ENCODE assay signal across 9 cellular contexts in the genomic region with DNA sequence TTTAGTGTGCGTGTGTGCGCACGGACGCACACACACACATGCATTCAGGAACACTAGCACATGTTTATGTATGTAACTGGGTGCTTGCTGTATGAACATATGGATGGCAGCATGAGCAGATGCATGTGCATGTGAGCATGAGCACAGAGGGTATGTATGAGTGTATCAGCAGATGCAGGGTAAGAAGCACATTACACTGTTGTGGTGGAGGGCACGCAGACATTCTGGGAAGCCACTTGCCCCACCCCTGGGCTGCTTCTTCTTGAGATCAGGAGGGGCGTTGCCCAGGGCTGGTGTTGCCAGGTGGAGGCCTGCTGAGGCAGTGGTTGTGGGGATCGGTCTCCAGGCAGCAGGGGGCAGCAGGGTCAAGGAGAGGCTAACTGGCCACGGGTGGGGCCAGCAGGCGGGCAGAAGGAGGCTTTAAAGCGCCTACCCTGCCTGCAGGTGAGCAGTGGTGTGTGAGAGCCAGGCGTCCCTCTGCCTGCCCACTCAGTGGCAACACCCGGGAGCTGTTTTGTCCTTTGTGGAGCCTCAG. TPM values are rescaled to one million over a fixed set of nuclear protein-coding genes. Genes with fewer than 3 reads are reported as not detected.
A peak's percentile ranks its signal among the peaks of the same experiment; 100 is the strongest.
DNase-seq lines count a peak whose midpoint lies in the region; ATAC-seq, FAIRE-seq and TF ChIP-seq lines count a peak whose summit lies in the region.
"Had no signal": no experiment of that assay in that cellular context is flagged by ENCODE, and none has a peak within 500 bp of the region (broad histone marks: within the 10 kb centered on the region; RNA-seq: fewer than 3 reads in every experiment).

No MANE protein-coding gene starts in this region.

- no peak for FAIRE-seq in kidney (lab: Jason Lieb, UNC)

- H3K36me3 ChIP-seq in RWPE2 (ENCODE audit: low read depth): peaks cover 12% of the 10 kb centered on the region
- H3K36me3 ChIP-seq in kidney (ENCODE audit: control insufficient read depth in 1 of 2, insufficient read depth in 2 of 2, low read length in 2 of 2): peaks cover 0 to under 1% of the 10 kb centered on the region in 2 donors

- H3K27ac ChIP-seq in RWPE2 (ENCODE audit: poor library complexity, severe bottlenecking) (peak overlapping the region; percentile 98), kidney (ENCODE audit: low read depth in 2 of 2, low read length in 2 of 2) (peak overlapping the region; percentile 80 to 92)
- H3K27ac ChIP-seq: KMS-11 had no signal

- intact Hi-C loops in kidney (cut with DNase I): loop anchor here (5.0 kb wide), 1 partner anchor 138 kb away; no protein-coding TSS in a partner anchor

- no peaks in the 10 kb centered on the region for H3K9me3 ChIP-seq in RWPE2 (ENCODE audit: severe bottlenecking)
- H3K9me3 ChIP-seq in kidney (ENCODE audit: control insufficient read depth in 1 of 2, low read length in 2 of 2): no peaks in the 10 kb centered on the region

- peak overlapping the region in 1 of 2 donors; percentile 78 for H3K9ac ChIP-seq in kidney (ENCODE audit: low read length in 2 of 2)
- H3K9ac ChIP-seq: KMS-11 had no signal

- peaks cover 46% of the 10 kb centered on the region for H3K4me1 ChIP-seq in RWPE2 (ENCODE audit: insufficient read depth, poor library complexity, severe bottlenecking)
- H3K4me1 ChIP-seq in kidney (ENCODE audit: control insufficient read depth in 1 of 2, insufficient read depth in 1 of 2, low read depth in 1 of 2, low read length in 2 of 2): peaks cover 33 to 37% of the 10 kb centered on the region in 2 donors

- H3K4me3 ChIP-seq in RWPE2 (ENCODE audit: severe bottlenecking) (peak overlapping the region; percentile 10), kidney (ENCODE audit: low read length in 2 of 2) (peak overlapping the region; percentile 60 to 66)

- peak; percentile 60 for TF ChIP-seq CTCF in RWPE2 (IDR thresholded peaks at IDR 0.05; ENCODE audit: poor library complexity, severe bottlenecking)
- peak; percentile 29 for TF ChIP-seq CTCF in kidney (IDR thresholded peaks at IDR 0.05; ENCODE audit: borderline replicate concordance, extremely low read depth, insufficient read depth)

- ATAC-seq in RWPE2 (ENCODE audit: low read depth) (peak; percentile 47), HG02623 (IDR thresholded peaks at IDR 0.05; ENCODE audit: unreplicated experiment) (no peak), HG03571 (IDR thresholded peaks at IDR 0.05; ENCODE audit: unreplicated experiment) (no peak), HG03095 (IDR thresholded peaks at IDR 0.05; ENCODE audit: unreplicated experiment) (no peak)

- DNase-seq in COR-L47 (lab: John Stamatoyannopoulos, UW) (peak; percentile 35), HT-29 (ENCODE audit: low spot score) (peak; percentile 93), RWPE2 (ENCODE audit: low spot score) (peak; percentile 90), kidney (peak; percentile 93), 8988T (no peak)

- no peaks in the 10 kb centered on the region for H3K27me3 ChIP-seq in RWPE2 (ENCODE audit: insufficient read depth, poor library complexity, severe bottlenecking)

RNA-seq across cellular contexts. Expression of gene P3R3URF, which starts 3.9 kb away (rescaled TPM):
- total RNA-seq in HT-29 (2014; rRNA removed; shearing (Covaris generic)): not detected in 2 replicates
- total RNA-seq in kidney: not detected
- not detected for polyA plus RNA-seq in kidney (ENCODE audit: insufficient read depth, low read depth, low replicate concordance)

RNA-seq across cellular contexts. Expression of gene TSPAN1, which starts 5.3 kb away (rescaled TPM):
- 162 and 165 TPM in 2 replicates for total RNA-seq in HT-29 (2014; rRNA removed; shearing (Covaris generic))
- total RNA-seq in kidney: 578 TPM
- 518 TPM for polyA plus RNA-seq in kidney (ENCODE audit: insufficient read depth, low read depth, low replicate concordance)

RNA-seq across cellular contexts. Expression of gene POMGNT1, which starts 18.1 kb away (rescaled TPM):
- total RNA-seq in HT-29 (2014; rRNA removed; shearing (Covaris generic)): 53.5 TPM in 2 replicates
- total RNA-seq in kidney: 65.1 TPM
- 129 TPM for polyA plus RNA-seq in kidney (ENCODE audit: insufficient read depth, low read depth, low replicate concordance)

RNA-seq across cellular contexts. Expression of gene LURAP1, which starts 23.0 kb away (rescaled TPM):
- not detected in 2 replicates for total RNA-seq in HT-29 (2014; rRNA removed; shearing (Covaris generic))
- 11.2 TPM for total RNA-seq in kidney
- polyA plus RNA-seq in kidney (ENCODE audit: insufficient read depth, low read depth, low replicate concordance): 8.4 TPM

RNA-seq across cellular contexts. Expression of gene PIK3R3, which starts 47.7 kb away (rescaled TPM):
- total RNA-seq in HT-29 (2014; rRNA removed; shearing (Covaris generic)): 7.7 and 8.4 TPM in 2 replicates
- 44.2 TPM for total RNA-seq in kidney
- 9.7 TPM for polyA plus RNA-seq in kidney (ENCODE audit: insufficient read depth, low read depth, low replicate concordance)
